1 cellular context compared by ENCODE assay signal in genomic region chr1:229238231-229238630, GRCh38.
TF ChIP-seq lines count a peak whose summit lies in the region.

No MANE protein-coding gene starts in this region.

TF ChIP-seq in K562, 482 proteins besides CTCF, POLR2A, EP300 and RAD21:
- no peak for TF ChIP-seq THAP7 (CRISPR knock-in tag; IDR thresholded peaks at IDR 0.05)
- TF ChIP-seq BRF2 (IDR thresholded peaks at IDR 0.05; ENCODE audit: borderline replicate concordance, insufficient read depth, insufficient read length): no peak
- no peak for TF ChIP-seq FOXJ2 (tag; IDR thresholded peaks at IDR 0.05)
- TF ChIP-seq C11orf30 (IDR thresholded peaks at IDR 0.05; ENCODE audit: low read depth): peak; percentile 44; the same call in 1 of the 2 replicates
- no peak for TF ChIP-seq MITF (IDR thresholded peaks at IDR 0.05)
- TF ChIP-seq ZBTB33 (CRISPR knock-in tag; IDR thresholded peaks at IDR 0.05): no peak
- TF ChIP-seq SMAD1 (IDR thresholded peaks at IDR 0.05; ENCODE audit: low read depth, low read length, partially characterized antibody): no peak
- no peak for TF ChIP-seq TSHZ1 (CRISPR knock-in tag; IDR thresholded peaks at IDR 0.05)
- no peak for TF ChIP-seq HMGN3 (IDR thresholded peaks at IDR 0.05; ENCODE audit: borderline replicate concordance, extremely low read depth, insufficient read length, low read depth, low read length)
- TF ChIP-seq CREB1 (IDR thresholded peaks at IDR 0.05): no peak
- no peak for TF ChIP-seq CREB1 (CRISPR knock-in tag; IDR thresholded peaks at IDR 0.05)
- no peak for TF ChIP-seq STAT5A (IDR thresholded peaks at IDR 0.05; ENCODE audit: borderline replicate concordance, low read length)
- TF ChIP-seq DEAF1 (CRISPR knock-in tag; IDR thresholded peaks at IDR 0.05): no peak
- no peak for TF ChIP-seq POLR2AphosphoS2 (IDR thresholded peaks at IDR 0.05; ENCODE audit: low read length)
- TF ChIP-seq SP2 (IDR thresholded peaks at IDR 0.05; ENCODE audit: extremely low read depth, low read depth, low read length, poor library complexity, severe bottlenecking): no peak
- peak; percentile 41; the same call in 1 of the 2 replicates for TF ChIP-seq MAFK (IDR thresholded peaks at IDR 0.05; ENCODE audit: low read length)
- no peak for TF ChIP-seq NR3C1 (CRISPR knock-in tag; IDR thresholded peaks at IDR 0.05)
- TF ChIP-seq ZNF75A (CRISPR knock-in tag; IDR thresholded peaks at IDR 0.05): no peak
- TF ChIP-seq ZNF316 (IDR thresholded peaks at IDR 0.05): peak; percentile 65
- TF ChIP-seq ZKSCAN8 (CRISPR knock-in tag; IDR thresholded peaks at IDR 0.05): no peak
- TF ChIP-seq ZNF512 (tag; IDR thresholded peaks at IDR 0.05): no peak
- no peak for TF ChIP-seq ZNF764 (CRISPR knock-in tag; IDR thresholded peaks at IDR 0.05; ENCODE audit: low read depth)
- no peak for TF ChIP-seq PTRF (tag; IDR thresholded peaks at IDR 0.05)
- no peak for TF ChIP-seq MXD1 (CRISPR knock-in tag; IDR thresholded peaks at IDR 0.05; ENCODE audit: borderline replicate concordance, poor library complexity, severe bottlenecking)
- TF ChIP-seq CUX1 (CRISPR knock-in tag; IDR thresholded peaks at IDR 0.05): no peak
- 0 out of 2 replicates have a peak, but pooled peaks have one; percentile 32 for TF ChIP-seq MAFG (tag; conservative IDR thresholded peaks at IDR 0.05)
- no peak for TF ChIP-seq IRF1 (CRISPR knock-in tag; IDR thresholded peaks at IDR 0.05; ENCODE audit: borderline replicate concordance)
- no peak for TF ChIP-seq PHB (CRISPR knock-in tag; IDR thresholded peaks at IDR 0.05)
- peak; percentile 54 for TF ChIP-seq MAFF (IDR thresholded peaks at IDR 0.05; ENCODE audit: low read length)
- no peak for TF ChIP-seq TSC22D4 (tag; IDR thresholded peaks at IDR 0.05)
- TF ChIP-seq ZNF639 (CRISPR knock-in tag; conservative IDR thresholded peaks at IDR 0.05 in 1 of 2, IDR thresholded peaks at IDR 0.05 in 1 of 2): no peak
- TF ChIP-seq ZNF239 (CRISPR knock-in tag; IDR thresholded peaks at IDR 0.05): no peak
- no peak for TF ChIP-seq NFRKB (IDR thresholded peaks at IDR 0.05; ENCODE audit: low read depth)
